In genomic region chr6:32167761-32168262, GRCh38 we compare ENCODE assay signal across 1 cellular context.
A peak's percentile ranks its signal among the peaks of the same experiment; 100 is the strongest.
TF ChIP-seq lines count a peak whose summit lies in the region.

No MANE protein-coding gene starts in this region.

TF ChIP-seq in K562, 482 proteins besides CTCF, POLR2A, EP300 and RAD21 (continued from another document and continues in another):
- TF ChIP-seq ZBTB11 (CRISPR knock-in tag; IDR thresholded peaks at IDR 0.05) = peak in 1 of 3 experiments; percentile 82; a peak in 2 of 6 replicates
- peak; percentile 93 for TF ChIP-seq GATA2 (CRISPR knock-in tag; IDR thresholded peaks at IDR 0.05)
- TF ChIP-seq CBFA2T3 (IDR thresholded peaks at IDR 0.05) = peak; percentile 97
- no peak for TF ChIP-seq RERE (CRISPR knock-in tag; IDR thresholded peaks at IDR 0.05; ENCODE audit: borderline replicate concordance)
- TF ChIP-seq ZNF217 (CRISPR knock-in tag; IDR thresholded peaks at IDR 0.05) = no peak
- TF ChIP-seq, protein P1, sequence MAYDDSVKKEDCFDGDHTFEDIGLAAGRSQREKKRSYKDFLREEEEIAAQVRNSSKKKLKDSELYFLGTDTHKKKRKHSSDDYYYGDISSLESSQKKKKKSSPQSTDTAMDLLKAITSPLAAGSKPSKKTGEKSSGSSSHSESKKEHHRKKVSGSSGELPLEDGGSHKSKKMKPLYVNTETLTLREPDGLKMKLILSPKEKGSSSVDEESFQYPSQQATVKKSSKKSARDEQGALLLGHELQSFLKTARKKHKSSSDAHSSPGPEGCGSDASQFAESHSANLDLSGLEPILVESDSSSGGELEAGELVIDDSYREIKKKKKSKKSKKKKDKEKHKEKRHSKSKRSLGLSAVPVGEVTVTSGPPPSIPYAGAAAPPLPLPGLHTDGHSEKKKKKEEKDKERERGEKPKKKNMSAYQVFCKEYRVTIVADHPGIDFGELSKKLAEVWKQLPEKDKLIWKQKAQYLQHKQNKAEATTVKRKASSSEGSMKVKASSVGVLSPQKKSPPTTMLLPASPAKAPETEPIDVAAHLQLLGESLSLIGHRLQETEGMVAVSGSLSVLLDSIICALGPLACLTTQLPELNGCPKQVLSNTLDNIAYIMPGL (CRISPR knock-in tag; IDR thresholded peaks at IDR 0.05) = no peak
- TF ChIP-seq ZNF24 (IDR thresholded peaks at IDR 0.05) = 0 out of 2 replicates have a peak, but pooled peaks have one; percentile 10
- TF ChIP-seq, protein P2, sequence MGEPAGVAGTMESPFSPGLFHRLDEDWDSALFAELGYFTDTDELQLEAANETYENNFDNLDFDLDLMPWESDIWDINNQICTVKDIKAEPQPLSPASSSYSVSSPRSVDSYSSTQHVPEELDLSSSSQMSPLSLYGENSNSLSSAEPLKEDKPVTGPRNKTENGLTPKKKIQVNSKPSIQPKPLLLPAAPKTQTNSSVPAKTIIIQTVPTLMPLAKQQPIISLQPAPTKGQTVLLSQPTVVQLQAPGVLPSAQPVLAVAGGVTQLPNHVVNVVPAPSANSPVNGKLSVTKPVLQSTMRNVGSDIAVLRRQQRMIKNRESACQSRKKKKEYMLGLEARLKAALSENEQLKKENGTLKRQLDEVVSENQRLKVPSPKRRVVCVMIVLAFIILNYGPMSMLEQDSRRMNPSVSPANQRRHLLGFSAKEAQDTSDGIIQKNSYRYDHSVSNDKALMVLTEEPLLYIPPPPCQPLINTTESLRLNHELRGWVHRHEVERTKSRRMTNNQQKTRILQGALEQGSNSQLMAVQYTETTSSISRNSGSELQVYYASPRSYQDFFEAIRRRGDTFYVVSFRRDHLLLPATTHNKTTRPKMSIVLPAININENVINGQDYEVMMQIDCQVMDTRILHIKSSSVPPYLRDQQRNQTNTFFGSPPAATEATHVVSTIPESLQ (CRISPR knock-in tag; IDR thresholded peaks at IDR 0.05) = no peak
- TF ChIP-seq, protein P3, sequence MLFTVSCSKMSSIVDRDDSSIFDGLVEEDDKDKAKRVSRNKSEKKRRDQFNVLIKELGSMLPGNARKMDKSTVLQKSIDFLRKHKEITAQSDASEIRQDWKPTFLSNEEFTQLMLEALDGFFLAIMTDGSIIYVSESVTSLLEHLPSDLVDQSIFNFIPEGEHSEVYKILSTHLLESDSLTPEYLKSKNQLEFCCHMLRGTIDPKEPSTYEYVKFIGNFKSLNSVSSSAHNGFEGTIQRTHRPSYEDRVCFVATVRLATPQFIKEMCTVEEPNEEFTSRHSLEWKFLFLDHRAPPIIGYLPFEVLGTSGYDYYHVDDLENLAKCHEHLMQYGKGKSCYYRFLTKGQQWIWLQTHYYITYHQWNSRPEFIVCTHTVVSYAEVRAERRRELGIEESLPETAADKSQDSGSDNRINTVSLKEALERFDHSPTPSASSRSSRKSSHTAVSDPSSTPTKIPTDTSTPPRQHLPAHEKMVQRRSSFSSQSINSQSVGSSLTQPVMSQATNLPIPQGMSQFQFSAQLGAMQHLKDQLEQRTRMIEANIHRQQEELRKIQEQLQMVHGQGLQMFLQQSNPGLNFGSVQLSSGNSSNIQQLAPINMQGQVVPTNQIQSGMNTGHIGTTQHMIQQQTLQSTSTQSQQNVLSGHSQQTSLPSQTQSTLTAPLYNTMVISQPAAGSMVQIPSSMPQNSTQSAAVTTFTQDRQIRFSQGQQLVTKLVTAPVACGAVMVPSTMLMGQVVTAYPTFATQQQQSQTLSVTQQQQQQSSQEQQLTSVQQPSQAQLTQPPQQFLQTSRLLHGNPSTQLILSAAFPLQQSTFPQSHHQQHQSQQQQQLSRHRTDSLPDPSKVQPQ (CRISPR knock-in tag; IDR thresholded peaks at IDR 0.05; ENCODE audit: borderline replicate concordance) = no peak
- TF ChIP-seq HMGN3 (IDR thresholded peaks at IDR 0.05; ENCODE audit: borderline replicate concordance, extremely low read depth, insufficient read length, low read depth, low read length) = no peak
- TF ChIP-seq ZNF707 (CRISPR knock-in tag; conservative IDR thresholded peaks at IDR 0.05) = peak; percentile 37; the same call in 1 of the 2 replicates
- no peak for TF ChIP-seq ZNF165 (CRISPR knock-in tag; IDR thresholded peaks at IDR 0.05; ENCODE audit: borderline replicate concordance)
- TF ChIP-seq XRCC5 (IDR thresholded peaks at IDR 0.05; ENCODE audit: low read depth, low read length) = peak; percentile 46; the same call in 1 of the 2 replicates
- no peak for TF ChIP-seq CSDE1 (IDR thresholded peaks at IDR 0.05)
- peak; percentile 57 for TF ChIP-seq FOSL1 (tag; conservative IDR thresholded peaks at IDR 0.05)
- TF ChIP-seq ZFP30 (CRISPR knock-in tag; IDR thresholded peaks at IDR 0.05; ENCODE audit: borderline replicate concordance) = no peak
- TF ChIP-seq ZNF551 (CRISPR knock-in tag; IDR thresholded peaks at IDR 0.05) = no peak
- TF ChIP-seq RBM14 (IDR thresholded peaks at IDR 0.05; ENCODE audit: borderline replicate concordance, insufficient read depth, low read depth, low read length) = no peak
- peak; percentile 74; the same call in 1 of the 2 replicates for TF ChIP-seq HLTF (IDR thresholded peaks at IDR 0.05)
- no peak for TF ChIP-seq FOXA1 (IDR thresholded peaks at IDR 0.05; ENCODE audit: borderline replicate concordance)
- no peak for TF ChIP-seq HNRNPUL1 (IDR thresholded peaks at IDR 0.05; ENCODE audit: low read length)
- TF ChIP-seq ARHGAP35 (IDR thresholded peaks at IDR 0.05; ENCODE audit: partially characterized antibody) = no peak
- no peak for TF ChIP-seq SIN3A (IDR thresholded peaks at IDR 0.05; ENCODE audit: borderline replicate concordance in 2 of 2, control insufficient read depth in 1 of 2, low read depth in 2 of 2, low read length in 2 of 2)
- peak; percentile 92; the same call in 1 of the 2 replicates for TF ChIP-seq ZNF589 (CRISPR knock-in tag; IDR thresholded peaks at IDR 0.05; ENCODE audit: low read depth)
- TF ChIP-seq PHF20 (IDR thresholded peaks at IDR 0.05; ENCODE audit: partially characterized antibody) = no peak
- TF ChIP-seq HDGF (IDR thresholded peaks at IDR 0.05) = peak; percentile 96; the same call in 1 of the 2 replicates
- TF ChIP-seq PHTF2 (CRISPR knock-in tag; IDR thresholded peaks at IDR 0.05) = no peak
- no peak for TF ChIP-seq STAG1 (CRISPR knock-in tag; IDR thresholded peaks at IDR 0.05; ENCODE audit: borderline replicate concordance)
- TF ChIP-seq IFI16 (CRISPR knock-in tag; IDR thresholded peaks at IDR 0.05) = no peak
- TF ChIP-seq NR1H2 (CRISPR knock-in tag; IDR thresholded peaks at IDR 0.05) = no peak
- no peak for TF ChIP-seq PRMT5 (CRISPR knock-in tag; IDR thresholded peaks at IDR 0.05)
- TF ChIP-seq HDAC8 (tag; IDR thresholded peaks at IDR 0.05) = no peak
- no peak for TF ChIP-seq ZNF274 (IDR thresholded peaks at IDR 0.05; ENCODE audit: borderline replicate concordance, low read depth, low read length)
- TF ChIP-seq RBM34 (IDR thresholded peaks at IDR 0.05; ENCODE audit: borderline replicate concordance, insufficient read depth, low read length) = no peak
- no peak for TF ChIP-seq YBX1 (IDR thresholded peaks at IDR 0.05)
- TF ChIP-seq MYC (IDR thresholded peaks at IDR 0.05; ENCODE audit: low read depth, low read length) = peak; percentile 60; the same call in 1 of the 2 replicates
- TF ChIP-seq MYC (CRISPR knock-in tag; IDR thresholded peaks at IDR 0.05; ENCODE audit: borderline replicate concordance, low read depth) = no peak
- TF ChIP-seq FOS (IDR thresholded peaks at IDR 0.05; ENCODE audit: extremely low read depth, insufficient read length) = no peak
- TF ChIP-seq TCFL5 (CRISPR knock-in tag; conservative IDR thresholded peaks at IDR 0.05) = no peak
- TF ChIP-seq SMARCC2 (IDR thresholded peaks at IDR 0.05; ENCODE audit: low read depth) = peak; percentile 90
- no peak for TF ChIP-seq CEBPB (tag; IDR thresholded peaks at IDR 0.05)
- no peak; the same call in 1 of the 2 replicates for TF ChIP-seq CBFB (CRISPR knock-in tag; IDR thresholded peaks at IDR 0.05)
- no peak for TF ChIP-seq RBM39 (optimal IDR thresholded peaks at IDR 0.05; ENCODE audit: low read depth, low read length)
- TF ChIP-seq RREB1 (CRISPR knock-in tag; IDR thresholded peaks at IDR 0.05) = no peak
- peak; percentile 94 for TF ChIP-seq CBFA2T2 (conservative IDR thresholded peaks at IDR 0.05)
